In genomic region chr20:36391456-36391855, GRCh38 we compare ENCODE assay signal across 1 cellular context.
TF ChIP-seq lines count a peak whose summit lies in the region.

No MANE protein-coding gene starts in this region.

TF ChIP-seq in GM23338, 12 proteins besides CTCF, POLR2A, EP300 and RAD21 (continued from another document):
- TF ChIP-seq, protein P1, sequence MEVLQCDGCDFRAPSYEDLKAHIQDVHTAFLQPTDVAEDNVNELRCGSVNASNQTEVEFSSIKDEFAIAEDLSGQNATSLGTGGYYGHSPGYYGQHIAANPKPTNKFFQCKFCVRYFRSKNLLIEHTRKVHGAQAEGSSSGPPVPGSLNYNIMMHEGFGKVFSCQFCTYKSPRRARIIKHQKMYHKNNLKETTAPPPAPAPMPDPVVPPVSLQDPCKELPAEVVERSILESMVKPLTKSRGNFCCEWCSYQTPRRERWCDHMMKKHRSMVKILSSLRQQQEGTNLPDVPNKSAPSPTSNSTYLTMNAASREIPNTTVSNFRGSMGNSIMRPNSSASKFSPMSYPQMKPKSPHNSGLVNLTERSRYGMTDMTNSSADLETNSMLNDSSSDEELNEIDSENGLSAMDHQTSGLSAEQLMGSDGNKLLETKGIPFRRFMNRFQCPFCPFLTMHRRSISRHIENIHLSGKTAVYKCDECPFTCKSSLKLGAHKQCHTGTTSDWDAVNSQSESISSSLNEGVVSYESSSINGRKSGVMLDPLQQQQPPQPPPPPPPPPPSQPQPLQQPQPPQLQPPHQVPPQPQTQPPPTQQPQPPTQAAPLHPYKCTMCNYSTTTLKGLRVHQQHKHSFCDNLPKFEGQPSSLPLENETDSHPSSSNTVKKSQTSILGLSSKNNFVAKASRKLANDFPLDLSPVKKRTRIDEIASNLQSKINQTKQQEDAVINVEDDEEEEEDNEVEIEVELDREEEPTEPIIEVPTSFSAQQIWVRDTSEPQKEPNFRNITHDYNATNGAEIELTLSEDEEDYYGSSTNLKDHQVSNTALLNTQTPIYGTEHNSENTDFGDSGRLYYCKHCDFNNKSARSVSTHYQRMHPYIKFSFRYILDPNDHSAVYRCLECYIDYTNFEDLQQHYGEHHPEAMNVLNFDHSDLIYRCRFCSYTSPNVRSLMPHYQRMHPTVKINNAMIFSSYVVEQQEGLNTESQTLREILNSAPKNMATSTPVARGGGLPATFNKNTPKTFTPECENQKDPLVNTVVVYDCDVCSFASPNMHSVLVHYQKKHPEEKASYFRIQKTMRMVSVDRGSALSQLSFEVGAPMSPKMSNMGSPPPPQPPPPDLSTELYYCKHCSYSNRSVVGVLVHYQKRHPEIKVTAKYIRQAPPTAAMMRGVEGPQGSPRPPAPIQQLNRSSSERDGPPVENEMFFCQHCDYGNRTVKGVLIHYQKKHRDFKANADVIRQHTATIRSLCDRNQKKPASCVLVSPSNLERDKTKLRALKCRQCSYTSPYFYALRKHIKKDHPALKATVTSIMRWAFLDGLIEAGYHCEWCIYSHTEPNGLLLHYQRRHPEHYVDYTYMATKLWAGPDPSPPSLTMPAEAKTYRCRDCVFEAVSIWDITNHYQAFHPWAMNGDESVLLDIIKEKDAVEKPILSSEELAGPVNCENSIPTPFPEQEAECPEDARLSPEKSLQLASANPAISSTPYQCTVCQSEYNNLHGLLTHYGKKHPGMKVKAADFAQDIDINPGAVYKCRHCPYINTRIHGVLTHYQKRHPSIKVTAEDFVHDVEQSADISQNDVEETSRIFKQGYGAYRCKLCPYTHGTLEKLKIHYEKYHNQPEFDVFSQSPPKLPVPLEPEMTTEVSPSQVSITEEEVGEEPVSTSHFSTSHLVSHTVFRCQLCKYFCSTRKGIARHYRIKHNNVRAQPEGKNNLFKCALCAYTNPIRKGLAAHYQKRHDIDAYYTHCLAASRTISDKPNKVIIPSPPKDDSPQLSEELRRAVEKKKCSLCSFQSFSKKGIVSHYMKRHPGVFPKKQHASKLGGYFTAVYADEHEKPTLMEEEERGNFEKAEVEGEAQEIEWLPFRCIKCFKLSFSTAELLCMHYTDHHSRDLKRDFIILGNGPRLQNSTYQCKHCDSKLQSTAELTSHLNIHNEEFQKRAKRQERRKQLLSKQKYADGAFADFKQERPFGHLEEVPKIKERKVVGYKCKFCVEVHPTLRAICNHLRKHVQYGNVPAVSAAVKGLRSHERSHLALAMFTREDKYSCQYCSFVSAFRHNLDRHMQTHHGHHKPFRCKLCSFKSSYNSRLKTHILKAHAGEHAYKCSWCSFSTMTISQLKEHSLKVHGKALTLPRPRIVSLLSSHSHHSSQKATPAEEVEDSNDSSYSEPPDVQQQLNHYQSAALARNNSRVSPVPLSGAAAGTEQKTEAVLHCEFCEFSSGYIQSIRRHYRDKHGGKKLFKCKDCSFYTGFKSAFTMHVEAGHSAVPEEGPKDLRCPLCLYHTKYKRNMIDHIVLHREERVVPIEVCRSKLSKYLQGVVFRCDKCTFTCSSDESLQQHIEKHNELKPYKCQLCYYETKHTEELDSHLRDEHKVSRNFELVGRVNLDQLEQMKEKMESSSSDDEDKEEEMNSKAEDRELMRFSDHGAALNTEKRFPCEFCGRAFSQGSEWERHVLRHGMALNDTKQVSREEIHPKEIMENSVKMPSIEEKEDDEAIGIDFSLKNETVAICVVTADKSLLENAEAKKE (CRISPR knock-in tag; IDR thresholded peaks at IDR 0.05) = no peak
